In the genomic region with DNA sequence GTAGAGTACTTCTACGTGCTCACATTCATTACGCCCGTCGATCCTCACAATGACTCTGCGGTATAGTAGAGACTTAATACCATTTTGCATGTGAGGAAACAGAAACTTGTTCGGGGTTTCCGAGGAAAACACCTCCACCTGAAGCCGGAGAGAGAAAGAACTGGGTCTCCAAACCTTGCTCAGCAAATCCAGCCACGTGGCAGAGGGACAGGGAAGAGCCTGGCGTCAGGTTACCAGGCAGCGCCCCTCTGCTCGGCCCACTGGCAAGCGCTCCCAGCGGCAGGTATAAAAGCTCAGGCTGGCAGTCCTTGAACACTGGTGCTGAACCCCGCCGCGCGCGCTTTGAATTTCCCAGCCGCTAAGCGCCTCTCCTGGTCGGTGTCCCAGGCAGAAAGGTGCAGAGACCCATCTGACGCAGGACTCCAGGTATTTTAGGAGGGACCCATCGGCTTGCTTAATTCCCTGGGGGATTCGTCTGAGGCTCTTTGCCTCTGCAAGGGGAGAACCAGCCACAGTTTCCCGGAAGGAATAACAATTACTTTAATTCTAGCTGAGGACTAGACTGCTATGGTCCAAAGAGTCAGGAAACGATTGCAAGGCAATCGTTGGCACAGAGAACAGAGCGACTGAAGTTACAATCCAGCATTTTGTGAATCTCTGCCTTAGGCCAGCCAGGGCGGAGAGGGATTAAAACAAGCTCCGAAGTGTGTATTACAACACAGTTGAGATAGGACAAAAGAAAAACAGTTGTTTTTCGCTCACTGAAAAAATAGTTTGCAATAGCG, we compare ENCODE assay signal across 8 cellular contexts. TPM values are rescaled to one million over a fixed set of nuclear protein-coding genes. Genes with fewer than 3 reads are reported as not detected.
DNase-seq lines count a peak whose midpoint lies in the region; ATAC-seq, FAIRE-seq and TF ChIP-seq lines count a peak whose summit lies in the region.

A gene with protein sequence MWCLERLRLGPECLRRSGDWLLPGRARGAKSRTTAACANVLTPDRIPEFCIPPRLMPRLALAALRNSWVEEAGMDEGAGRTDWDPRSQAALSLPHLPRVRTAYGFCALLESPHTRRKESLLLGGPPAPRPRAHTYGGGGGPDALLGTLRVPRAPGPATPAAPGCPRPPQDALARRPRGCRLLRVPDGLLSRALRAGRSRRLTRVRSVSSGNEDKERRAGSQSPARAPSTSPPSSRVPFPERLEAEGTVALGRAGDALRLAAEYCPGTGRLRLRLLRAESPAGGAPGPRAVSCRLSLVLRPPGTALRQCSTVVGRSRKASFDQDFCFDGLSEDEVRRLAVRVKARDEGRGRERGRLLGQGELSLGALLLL (plus strand): TSS at position 315 of the 785 bp plus-strand sequence. CDS start 637 bp downstream, outside the sequence.

- TF ChIP-seq POLR2A in GM12891 (IDR thresholded peaks at IDR 0.05; ENCODE audit: low read depth, low read length) = no peak

- POLR2A ChIA-PET in activated B cell treated with CpG ODN at 0.5 μM for 24 hours (lab: Charles Lee) = interaction anchor here (0.5 to 1.0 kb wide), 2 partner anchors 40 to 51 kb away, joined by 4 read pairs; no protein-coding TSS in a partner anchor

- H3K36me3 Mint-ChIP-seq in activated B cell treated with CpG ODN at 0.5 μM for 24 hours (ENCODE audit: low read depth) = no peaks in the 10 kb centered on the region

- intact Hi-C loops in activated B cell treated with CpG ODN at 0.5 μM for 24 hours (cut with micrococcal nuclease) = loop anchor here (10.0 kb wide), 2 partner anchors 1482 to 1672 kb away; a partner anchor contains a TSS

- no peak for TF ChIP-seq CTCF in activated B cell treated with CpG ODN at 0.5 μM for 24 hours (IDR thresholded peaks at IDR 0.05)

- ATAC-seq in activated B cell treated with CpG ODN at 0.5 μM for 24 hours (ENCODE audit: low read depth) = peak; percentile 64
- ATAC-seq in HG03095 (IDR thresholded peaks at IDR 0.05; ENCODE audit: unreplicated experiment) = no peak
- ATAC-seq in HG03457 (IDR thresholded peaks at IDR 0.05; ENCODE audit: unreplicated experiment) = no peak

- FAIRE-seq in GM12891 (lab: Jason Lieb, UNC) = peak; percentile 40

- H3K4me3 Mint-ChIP-seq in activated B cell treated with CpG ODN at 0.5 μM for 24 hours = peak within 1 kb of the TSS; percentile 80

- DNase-seq in GM12891 (ENCODE audit: insufficient read length, low spot score) (peak; percentile 11), NCI-H1436 (lab: John Stamatoyannopoulos, UW) (peak; percentile 84), activated B cell treated with CpG ODN at 0.5 μM for 24 hours (peak; percentile 48), kidney glomerular epithelial cell (lab: John Stamatoyannopoulos, UW) (peak; percentile 51)
- peak; percentile 48 for DNase-seq in central memory CD4-positive, alpha-beta T cell
- peak; percentile 57 for DNase-seq in stimulated activated CD4-positive, alpha-beta T cell treated with anti-CD3 and anti-CD28 coated beads, Interleukin-12 subunit alpha, Interleukin-12 subunit beta, amount 100 ng/mL, for 4 hours

- peaks cover 18% of the 10 kb centered on the region for H3K27me3 Mint-ChIP-seq in activated B cell treated with CpG ODN at 0.5 μM for 24 hours

- peaks cover 22% of the 10 kb centered on the region for H3K4me1 Mint-ChIP-seq in activated B cell treated with CpG ODN at 0.5 μM for 24 hours

- peak within 1 kb of the TSS; percentile 41 for H3K27ac Mint-ChIP-seq in activated B cell treated with CpG ODN at 0.5 μM for 24 hours

- H3K9me3 Mint-ChIP-seq in activated B cell treated with CpG ODN at 0.5 μM for 24 hours = no peaks in the 10 kb centered on the region

- CTCF ChIA-PET in activated B cell treated with CpG ODN at 0.5 μM for 24 hours (lab: Charles Lee) = interaction anchor here (1.0 to 1.6 kb wide), 3 partner anchors 40 to 233 kb away, joined by 3 to 4 read pairs (median 3); no protein-coding TSS in a partner anchor

TF ChIP-seq in GM12891, 5 proteins besides CTCF, POLR2A, EP300 and RAD21:
- TF ChIP-seq TAF1 (IDR thresholded peaks at IDR 0.05; ENCODE audit: low read depth, low read length) = no peak
- no peak for TF ChIP-seq SPI1 (IDR thresholded peaks at IDR 0.05; ENCODE audit: low read depth, low read length)
- no peak for TF ChIP-seq POU2F2 (IDR thresholded peaks at IDR 0.05; ENCODE audit: low read depth, low read length)
- no peak for TF ChIP-seq PAX5 (IDR thresholded peaks at IDR 0.05; ENCODE audit: insufficient read depth, low read length, severe bottlenecking)
- no peak for TF ChIP-seq POLR2AphosphoS5 (IDR thresholded peaks at IDR 0.05; ENCODE audit: low read depth, low read length)
TF ChIP-seq in GM12891: peak in this region for 0.

RNA-seq across cellular contexts. Expression of the gene that starts here (rescaled TPM):
- not detected for polyA plus RNA-seq in GM12891 (2012; ENCODE audit: low read depth, missing spikeins)
- total RNA-seq in activated B cell treated with CpG ODN at 0.5 μM for 24 hours = not detected in 2 replicates

Comparison
In these comparisons a context has a peak if more than half of its experiments do, and no peak if none do; other contexts are left out.
1. Peak in DNase-seq and ATAC-seq in activated B cell treated with CpG ODN at 0.5 μM for 24 hours; RNA of the gene not detected or under 1 TPM.
2. DNase-seq: peak in every context shown above with its lines; median percentile 84 in NCI-H1436; 57 in stimulated activated CD4-positive, alpha-beta T cell treated with anti-CD3 and anti-CD28 coated beads, Interleukin-12 subunit alpha, Interleukin-12 subunit beta, amount 100 ng/mL, for 4 hours; 51 in kidney glomerular epithelial cell; 48 in activated B cell treated with CpG ODN at 0.5 μM for 24 hours; 48 in central memory CD4-positive, alpha-beta T cell; 11 in GM12891.